22 cellular contexts compared by ENCODE assay signal in the genomic region with DNA sequence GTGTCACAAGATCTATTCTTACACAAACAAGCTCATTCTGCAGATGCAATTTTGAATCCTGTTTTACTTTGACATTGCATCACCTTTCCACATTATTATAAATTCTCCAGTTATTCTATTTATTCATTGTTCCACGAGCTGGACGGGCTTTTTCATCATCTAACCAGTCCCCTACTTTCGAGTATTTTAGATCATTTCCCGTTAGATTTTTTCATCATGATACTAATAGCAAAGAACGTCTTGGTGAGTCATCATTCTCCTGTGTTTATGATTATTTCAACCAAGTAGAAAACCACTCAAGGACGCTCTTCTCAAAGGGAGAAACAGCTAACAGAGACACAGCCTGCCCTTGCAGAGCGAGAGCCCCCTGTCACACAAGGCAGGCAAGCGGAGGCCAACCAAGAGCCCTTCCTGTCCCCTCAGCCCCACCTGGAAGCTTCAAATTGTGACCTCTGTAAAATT. TPM values are rescaled to one million over a fixed set of nuclear protein-coding genes. Genes with fewer than 3 reads are reported as not detected.
DNase-seq lines count a peak whose midpoint lies in the region; FAIRE-seq and TF ChIP-seq lines count a peak whose summit lies in the region.
"Had no signal": no experiment of that assay in that cellular context is flagged by ENCODE, and none has a peak within 500 bp of the region (broad histone marks: within the 10 kb centered on the region; RNA-seq: fewer than 3 reads in every experiment).

No MANE protein-coding gene starts in this region.

- TF ChIP-seq CTCF in SK-N-SH (IDR thresholded peaks at IDR 0.05) (no peak), choroid plexus epithelial cell (conservative IDR thresholded peaks at IDR 0.05; ENCODE audit: low read depth, low read length) (no peak)

- H2BK120ac ChIP-seq in mesenchymal stem cell (ENCODE audit: low read depth, low read length): no peak overlapping the region

- no peak overlapping the region for H2AK5ac ChIP-seq in mesenchymal stem cell (ENCODE audit: low read length, severe bottlenecking)

- DNase-seq in EL: peak; percentile 57
- no peak for DNase-seq in SK-N-SH
- DNase-seq in choroid plexus epithelial cell (ENCODE audit: low read depth): peak; percentile 84
- peak; percentile 86 for DNase-seq in mesenchymal stem cell
- DNase-seq in nucleus accumbens (lab: John Stamatoyannopoulos, UW): no peak
- DNase-seq in HTR-8/SVneo (ENCODE audit: insufficient read length, low spot score): no peak
- DNase-seq in T-helper 1 cell: no peak
- DNase-seq in anterior cingulate cortex (lab: John Stamatoyannopoulos, UW): no peak
- DNase-seq: activated CD4-positive, alpha-beta T cell treated with anti-CD3 and anti-CD28 coated beads for 1 hour; activated CD8-positive, alpha-beta memory T cell treated with anti-CD3 and anti-CD28 coated beads, Interleukin-2, amount 50 U/mL, for 48 hours; activated naive CD4-positive, alpha-beta T cell treated with anti-CD3 and anti-CD28 coated beads for 36 hours; Calu3; effector CD4-positive, alpha-beta T cell; H7; KBM-7; NCI-H2029; NCI-H524 treated with DMSO at 0.1 percent for 48 hours; SHP77; T-helper 9 cell had no signal

- H3K4me2 ChIP-seq in SK-N-SH: no peak overlapping the region
- no peak overlapping the region for H3K4me2 ChIP-seq in mesenchymal stem cell (ENCODE audit: low read length, poor library complexity, severe bottlenecking)

- H2BK15ac ChIP-seq in mesenchymal stem cell (ENCODE audit: low read depth, poor library complexity, severe bottlenecking): no peak overlapping the region

- H3K4me1 ChIP-seq in SK-N-SH (ENCODE audit: control insufficient read depth in 1 of 2, insufficient read depth in 2 of 2, low read depth in 1 of 2, low read length in 1 of 2): peaks cover 3 to 5% of the 10 kb centered on the region in 2 experiments; a peak in 2 of 4 replicates
- H3K4me1 ChIP-seq in mesenchymal stem cell (ENCODE audit: control insufficient read depth, insufficient read depth, low read depth, low read length): peaks cover 18% of the 10 kb centered on the region
- H3K4me1 ChIP-seq: breast epithelium had no signal

- FAIRE-seq in HTR-8/SVneo (lab: Jason Lieb, UNC): no peak
- FAIRE-seq: G401.6 had no signal

- no peak overlapping the region for H2BK12ac ChIP-seq in mesenchymal stem cell (ENCODE audit: low read length in 2 of 2)

- H3K18ac ChIP-seq in mesenchymal stem cell (ENCODE audit: low read depth in 1 of 2, low read length in 2 of 2): no peak overlapping the region

- no peak overlapping the region for H3K14ac ChIP-seq in mesenchymal stem cell (ENCODE audit: low read length in 2 of 2)

- no peaks in the 10 kb centered on the region for H4K20me1 ChIP-seq in SK-N-SH (ENCODE audit: insufficient read depth)

- no peak overlapping the region for H3K9ac ChIP-seq in SK-N-SH
- no peak overlapping the region for H3K9ac ChIP-seq in mesenchymal stem cell (ENCODE audit: low read length)

- no peak for TF ChIP-seq EP300 in SK-N-SH (IDR thresholded peaks at IDR 0.05; ENCODE audit: borderline replicate concordance in 1 of 2, low read depth in 1 of 2, low read length in 1 of 2)

- H2AFZ ChIP-seq in SK-N-SH (ENCODE audit: low read depth) (no peak overlapping the region), mesenchymal stem cell (ENCODE audit: low read depth, low read length) (no peak overlapping the region)

- POLR2A ChIA-PET in SK-N-SH (lab: Yijun Ruan, JAX): no interaction called here

- H3K27ac ChIP-seq in SK-N-SH (ENCODE audit: low read depth in 2 of 2, low read length in 1 of 2): peak overlapping the region in 1 of 2 experiments; percentile 31; a peak in 2 of 4 replicates
- peak overlapping the region; percentile 27 for H3K27ac ChIP-seq in mesenchymal stem cell (ENCODE audit: low read length, poor library complexity, severe bottlenecking)
- H3K27ac ChIP-seq: breast epithelium had no signal

- H3K79me1 ChIP-seq in mesenchymal stem cell (replicated peaks; ENCODE audit: low read length, poor library complexity, severe bottlenecking): peaks cover 15% of the 10 kb centered on the region

- H3K9me3 ChIP-seq in SK-N-SH (no peaks in the 10 kb centered on the region), mesenchymal stem cell (ENCODE audit: control insufficient read depth, low read length) (peaks cover 7% of the 10 kb centered on the region)
- H3K9me3 ChIP-seq: BE2C, breast epithelium had no signal

- H3K23ac ChIP-seq in mesenchymal stem cell (ENCODE audit: low read length in 2 of 2): no peak overlapping the region

- no peak for TF ChIP-seq RAD21 in SK-N-SH (IDR thresholded peaks at IDR 0.05; ENCODE audit: low read length)

- no peak overlapping the region for H4K8ac ChIP-seq in mesenchymal stem cell (ENCODE audit: low read length)

- no peak overlapping the region for H3K4ac ChIP-seq in mesenchymal stem cell (ENCODE audit: low read depth in 1 of 2, low read length in 2 of 2)

- peaks cover 35 to 44% of the 10 kb centered on the region in 2 experiments for H3K36me3 ChIP-seq in SK-N-SH (replicated peaks in 1 of 2; ENCODE audit: control insufficient read depth in 1 of 2, insufficient read depth in 2 of 2, low read length in 1 of 2)
- peaks cover 53 to 84% of the 10 kb centered on the region in 2 experiments for H3K36me3 ChIP-seq in mesenchymal stem cell (ENCODE audit: control insufficient read depth in 1 of 2, insufficient read depth in 2 of 2, low read depth in 1 of 2, low read length in 2 of 2)

- no peak overlapping the region for H2BK5ac ChIP-seq in mesenchymal stem cell (ENCODE audit: low read depth, low read length, poor library complexity, severe bottlenecking)

- H3F3A ChIP-seq in SK-N-SH (replicated peaks; ENCODE audit: insufficient read depth): peaks cover 18% of the 10 kb centered on the region

- no peaks in the 10 kb centered on the region for H3K27me3 ChIP-seq in SK-N-SH (ENCODE audit: insufficient read depth)
- H3K27me3 ChIP-seq in mesenchymal stem cell (ENCODE audit: control insufficient read depth in 1 of 2, insufficient read depth in 1 of 2, low read length in 2 of 2): no peaks in the 10 kb centered on the region
- H3K27me3 ChIP-seq: BE2C, breast epithelium had no signal

- CTCF ChIA-PET in SK-N-SH (lab: Yijun Ruan, JAX): interaction anchor here (1.2 to 3.7 kb wide), 2 partner anchors 15 to 57 kb away, joined by 3 to 18 read pairs; a partner anchor contains a TSS

- no peak overlapping the region for H3K4me3 ChIP-seq in SK-N-SH (ENCODE audit: low read depth in 2 of 2, low read length in 1 of 2)
- no peak overlapping the region for H3K4me3 ChIP-seq in choroid plexus epithelial cell (ENCODE audit: low read depth, low read length)
- H3K4me3 ChIP-seq in mesenchymal stem cell (ENCODE audit: insufficient read depth in 1 of 2, low read depth in 1 of 2, low read length in 2 of 2): no peak overlapping the region
- H3K4me3 ChIP-seq: breast epithelium had no signal

- no peaks in the 10 kb centered on the region; the same call in 1 of the 2 replicates for H3K79me2 ChIP-seq in SK-N-SH (ENCODE audit: insufficient read depth)

- no peaks in the 10 kb centered on the region for H3K9me2 ChIP-seq in SK-N-SH

- 59% methylated on average over 8 of the region's 8 CpGs for WGBS in SK-N-SH (ENCODE audit: low lambda C conversion rate)
- WGBS in mesenchymal stem cell: 51% methylated on average over 7 of the region's 8 CpGs

- H4K91ac ChIP-seq in mesenchymal stem cell (ENCODE audit: low read length): no peak overlapping the region

RNA-seq across cellular contexts. Expression of a gene that starts 15.1 kb away (rescaled TPM):
- 79.4 and 109 TPM in 2 replicates for polyA plus RNA-seq in SK-N-SH (2012; rRNA removed)
- polyA plus RNA-seq in SK-N-SH (2012; cell fraction: cytosol; rRNA removed): 53.9 and 87.3 TPM in 2 replicates
- 44.6 and 72.8 TPM in 2 replicates for polyA plus RNA-seq in SK-N-SH (2012; cell fraction: nucleus; rRNA removed)
- 68.0 TPM for polyA plus RNA-seq in mesenchymal stem cell (2013, experiment 1 of 2)
- polyA plus RNA-seq in mesenchymal stem cell (2013, experiment 2 of 2): 68.2 TPM

RNA-seq across cellular contexts. Expression of a gene that starts 16.2 kb away (rescaled TPM):
- 36.6 and 37.0 TPM in 2 replicates for polyA plus RNA-seq in SK-N-SH (2012; rRNA removed)
- polyA plus RNA-seq in SK-N-SH (2012; cell fraction: cytosol; rRNA removed): 21.4 and 22.4 TPM in 2 replicates
- 98.3 and 112 TPM in 2 replicates for polyA plus RNA-seq in SK-N-SH (2012; cell fraction: nucleus; rRNA removed)
- polyA plus RNA-seq in mesenchymal stem cell (2013, experiment 1 of 2): 148 TPM
- polyA plus RNA-seq in mesenchymal stem cell (2013, experiment 2 of 2): 145 TPM

RNA-seq across cellular contexts. Expression of a gene that starts 25.9 kb away (rescaled TPM):
- polyA plus RNA-seq in SK-N-SH (2012; rRNA removed): not detected in 2 replicates
- polyA plus RNA-seq in SK-N-SH (2012; cell fraction: cytosol; rRNA removed): not detected in 2 replicates
- not detected in 2 replicates for polyA plus RNA-seq in SK-N-SH (2012; cell fraction: nucleus; rRNA removed)
- not detected for polyA plus RNA-seq in mesenchymal stem cell (2013, experiment 1 of 2)
- polyA plus RNA-seq in mesenchymal stem cell (2013, experiment 2 of 2): not detected

RNA-seq across cellular contexts. Expression of a gene that starts 28.0 kb away (rescaled TPM):
- 31.0 and 35.7 TPM in 2 replicates for polyA plus RNA-seq in SK-N-SH (2012; rRNA removed)
- polyA plus RNA-seq in SK-N-SH (2012; cell fraction: cytosol; rRNA removed): 10.3 and 15.7 TPM in 2 replicates
- 167 and 203 TPM in 2 replicates for polyA plus RNA-seq in SK-N-SH (2012; cell fraction: nucleus; rRNA removed)
- polyA plus RNA-seq in mesenchymal stem cell (2013, experiment 1 of 2): 5.9 TPM
- polyA plus RNA-seq in mesenchymal stem cell (2013, experiment 2 of 2): 5.2 TPM

RNA-seq across cellular contexts. Expression of a gene that starts 47.6 kb away (rescaled TPM):
- 130 and 141 TPM in 2 replicates for polyA plus RNA-seq in SK-N-SH (2012; rRNA removed)
- 56.6 and 84.9 TPM in 2 replicates for polyA plus RNA-seq in SK-N-SH (2012; cell fraction: cytosol; rRNA removed)
- polyA plus RNA-seq in SK-N-SH (2012; cell fraction: nucleus; rRNA removed): 165 and 193 TPM in 2 replicates
- polyA plus RNA-seq in mesenchymal stem cell (2013, experiment 1 of 2): 31.2 TPM
- 28.6 TPM for polyA plus RNA-seq in mesenchymal stem cell (2013, experiment 2 of 2)

Comparison
In these comparisons a context has a peak if more than half of its experiments do, and no peak if none do; other contexts are left out.
1. DNase-seq: peak in EL (single experiment), choroid plexus epithelial cell (single experiment) and mesenchymal stem cell (single experiment); none in SK-N-SH (single experiment), nucleus accumbens (0 of 56), HTR-8/SVneo (single experiment), T-helper 1 cell (0 of 5) and anterior cingulate cortex (0 of 58).